16 cellular contexts compared by ENCODE assay signal in genomic region chr11:123330071-123330470, GRCh38.
"Had no signal": no experiment of that assay in that cellular context is flagged by ENCODE, and none has a peak within 500 bp of the region (broad histone marks: within the 10 kb centered on the region; RNA-seq: fewer than 3 reads in every experiment).

No MANE protein-coding gene starts in this region.

- H3K27me3 ChIP-seq: tibial nerve, uterus had no signal

- FAIRE-seq: keratinocyte had no signal

- H3K4me1 ChIP-seq: parathyroid adenoma, tibial nerve, uterus had no signal

- H3K4me3 ChIP-seq: tibial nerve, uterus had no signal

- ATAC-seq: left lobe of liver; naive thymus-derived CD8-positive, alpha-beta T cell; stimulated activated memory B cell treated with anti-CD40 and anti-IgM and Interleukin-4, amounts not matched to agents 10 μg/mL and 1 μg/mL and 100 μg/mL, for 72 hours had no signal

- DNase-seq: activated CD4-positive, alpha-beta T cell treated with anti-CD3 and anti-CD28 coated beads for 1 hour; activated CD4-positive, alpha-beta T cell treated with anti-CD3 and anti-CD28 coated beads, Interleukin-2, amount 50 U/mL, for 4 hours; activated naive CD4-positive, alpha-beta T cell; activated naive CD8-positive, alpha-beta T cell treated with anti-CD3 and anti-CD28 coated beads, Interleukin-2, amount 10 ng/mL, durations not matched to agents 7 days and 5 days; activated T-cell treated with anti-CD3 and anti-CD28 coated beads for 4 hours; erythroblast; hippocampal formation; mesenchymal stem cell; naive thymus-derived CD8-positive, alpha-beta T cell; uterus had no signal

- H3K9me3 ChIP-seq: neutrophil, tibial nerve, uterus had no signal

- H3K9ac ChIP-seq: parathyroid adenoma had no signal

- H3K36me3 ChIP-seq: neutrophil, tibial nerve, uterus had no signal

- H3K79me2 ChIP-seq: parathyroid adenoma had no signal

- H3K27ac ChIP-seq: neutrophil, parathyroid adenoma, tibial nerve, uterus had no signal

- H2AFZ ChIP-seq: parathyroid adenoma had no signal
